ENCODE assay signal across 8 cellular contexts in genomic region chr17:79087428-79088143, GRCh38. TPM values are rescaled to one million over a fixed set of nuclear protein-coding genes. Genes with fewer than 3 reads are reported as not detected.
DNase-seq lines count a peak whose midpoint lies in the region; ATAC-seq and TF ChIP-seq lines count a peak whose summit lies in the region.

No MANE protein-coding gene starts in this region.

- intact Hi-C loops in left ventricle myocardium superior (cut with micrococcal nuclease) = no loop called here
- intact Hi-C loops in sciatic nerve (cut with DNase I) = loop anchor here (5.0 kb wide), 1 partner anchor 300 kb away; no protein-coding TSS in a partner anchor

- TF ChIP-seq CTCF in GM12865 (IDR thresholded peaks at IDR 0.05; ENCODE audit: insufficient read depth, low read depth, low read length, missing control alignments) = peak; percentile 89

- ATAC-seq in left ventricle myocardium superior (peak; percentile 69), sciatic nerve (peak; percentile 67), HG03039 (IDR thresholded peaks at IDR 0.05; ENCODE audit: unreplicated experiment) (no peak), HG03159 (IDR thresholded peaks at IDR 0.05; ENCODE audit: unreplicated experiment) (no peak)

- peak; percentile 62 for DNase-seq in GM12865 (ENCODE audit: low read depth)
- peak; percentile 84 for DNase-seq in NAMALWA (ENCODE audit: low spot score)
- DNase-seq in T-helper 2 cell = peak; percentile 29 to 71 (median 58)
- DNase-seq in amygdala (lab: John Stamatoyannopoulos, UW) = peak in 48 of 56 donors; percentile 7 to 79 (median 38)
- peak; percentile 82 for DNase-seq in left ventricle myocardium superior
- DNase-seq in sciatic nerve (ENCODE audit: low spot score) = peak; percentile 87

- no peak overlapping the region for H3K4me3 ChIP-seq in GM12865 (ENCODE audit: low read depth, low read length)

RNA-seq across cellular contexts. Expression of gene ENGASE, which starts 13.0 kb away (rescaled TPM):
- total RNA-seq in left ventricle myocardium superior (32.8 TPM), sciatic nerve (57.3 TPM)

Comparison
In these comparisons a context has a peak if more than half of its experiments do, and no peak if none do; other contexts are left out.
1. ATAC-seq: peak in left ventricle myocardium superior (single experiment) and sciatic nerve (single experiment); none in HG03039 (single experiment) and HG03159 (single experiment).
2. Peak in every context shown above with its lines, with median percentiles within 50 percentile points of each other: DNase-seq.